Comparison of ENCODE assay signal across 8 cellular contexts in the genomic region with DNA sequence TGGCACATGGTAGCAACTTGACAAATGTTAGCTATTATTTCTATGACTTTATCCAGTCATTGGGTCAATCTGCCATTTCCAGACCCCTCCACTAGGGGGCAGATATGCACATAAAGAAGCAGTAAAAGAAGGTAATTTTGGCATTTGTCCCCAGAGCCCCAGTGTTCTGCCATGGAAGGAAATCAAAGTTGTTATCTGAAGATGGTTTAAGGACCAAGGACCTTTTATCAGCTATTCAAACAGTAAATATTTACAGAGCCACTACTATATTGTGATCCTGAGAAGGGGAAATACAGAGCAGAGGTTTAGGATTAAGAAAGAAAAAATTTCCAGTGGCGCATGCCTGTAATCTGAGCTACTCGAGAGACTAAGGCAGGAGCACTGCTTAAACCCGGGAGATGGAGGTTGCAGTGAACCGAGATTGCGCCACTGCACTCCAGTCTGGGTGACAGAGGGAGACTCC. TPM values are rescaled to one million over a fixed set of nuclear protein-coding genes. Genes with fewer than 3 reads are reported as not detected.
DNase-seq lines count a peak whose midpoint lies in the region; ATAC-seq and TF ChIP-seq lines count a peak whose summit lies in the region.

No MANE protein-coding gene starts in this region.

- peaks cover 0 to 23% (median 12%) of the 10 kb centered on the region in 12 donors for H3K4me1 ChIP-seq in heart left ventricle

- ATAC-seq in heart left ventricle (peak in 2 of 4 donors; percentile 44 to 47), sciatic nerve (peak; percentile 62), GM19467 (IDR thresholded peaks at IDR 0.05; ENCODE audit: unreplicated experiment) (no peak)

- no peaks in the 10 kb centered on the region for H4K20me1 ChIP-seq in SU-DHL-6 (ENCODE audit: low read depth, low read length)

- peak overlapping the region; percentile 71 for H3K27ac Mint-ChIP-seq in activated naive CD8-positive, alpha-beta T cell

- intact Hi-C loops in heart left ventricle (cut with DNase I): loop anchor here in 9 of 10 donors (1.0 to 10.0 kb wide), 16 partner anchors 42 to 183 kb away; partner anchors contain the start of genes FLOT2 (in 3 of the 9), FAM222B (in 2 of the 9), DHRS13 (in 1 of the 9) and ERAL1 (in 1 of the 9)
- intact Hi-C loops in sciatic nerve (cut with DNase I): loop anchor here (5.0 kb wide), 1 partner anchor 143 kb away; no protein-coding TSS in a partner anchor

- DNase-seq in activated gamma-delta T cell treated with Interleukin-2 at 50 U/mL for 16 hours: peak; percentile 83
- no peak for DNase-seq in activated gamma-delta T cell (lab: John Stamatoyannopoulos, UW)
- DNase-seq in NCI-H1048 (lab: John Stamatoyannopoulos, UW): peak; percentile 43
- DNase-seq in heart left ventricle: peak in 3 of 5 donors; percentile 61 to 68 (median 64)
- peak; percentile 88 for DNase-seq in sciatic nerve (ENCODE audit: low spot score)

- H3K36me3 Mint-ChIP-seq in activated naive CD8-positive, alpha-beta T cell: peaks cover 2% of the 10 kb centered on the region

- no peaks in the 10 kb centered on the region for H3K9me3 Mint-ChIP-seq in activated naive CD8-positive, alpha-beta T cell (ENCODE audit: low read depth)

- H3K36me3 ChIP-seq in SU-DHL-6 (ENCODE audit: low read length) (no peaks in the 10 kb centered on the region), heart left ventricle (peaks cover 0 to 44% (median 33%) of the 10 kb centered on the region in 9 donors)

- TF ChIP-seq CTCF in SU-DHL-6 (IDR thresholded peaks at IDR 0.05; ENCODE audit: insufficient read depth, low read length, poor library complexity, severe bottlenecking) (peak; percentile 96), heart left ventricle (IDR thresholded peaks at IDR 0.05) (peak; percentile 85 to 95 (median 94))

- H3K4me1 Mint-ChIP-seq in activated naive CD8-positive, alpha-beta T cell (ENCODE audit: low read depth): peaks cover 5% of the 10 kb centered on the region

- whole genome bisulfite sequencing in heart left ventricle, 4 donors: 63 to 72% (median 68%) methylated on average over 5 of the region's 5 CpGs

- H3K4me3 Mint-ChIP-seq in activated naive CD8-positive, alpha-beta T cell: no peak overlapping the region

- H3K79me2 ChIP-seq in SU-DHL-6 (ENCODE audit: insufficient read depth, low read length): peaks cover 11% of the 10 kb centered on the region; the same call in 1 of the 2 replicates

- H3K4me2 ChIP-seq in SU-DHL-6 (ENCODE audit: low read depth, low read length, poor library complexity, severe bottlenecking): no peak overlapping the region

- no peak overlapping the region for H3K4me3 ChIP-seq in SU-DHL-6 (ENCODE audit: insufficient read depth, low read length, poor library complexity, severe bottlenecking)
- H3K4me3 ChIP-seq in heart left ventricle: no peak overlapping the region

- no peak overlapping the region for H3K9ac ChIP-seq in SU-DHL-6 (ENCODE audit: low read length)

- H3K9me3 ChIP-seq in SU-DHL-6 (ENCODE audit: insufficient read depth, low read length): no peaks in the 10 kb centered on the region
- H3K9me3 ChIP-seq in heart left ventricle: no peaks in the 10 kb centered on the region

- no peak for TF ChIP-seq POLR2A in heart left ventricle (IDR thresholded peaks at IDR 0.05)

- H3K27me3 ChIP-seq in SU-DHL-6 (ENCODE audit: low read length): no peaks in the 10 kb centered on the region
- H3K27me3 ChIP-seq in heart left ventricle: no peaks in the 10 kb centered on the region

- H3K27ac ChIP-seq in SU-DHL-6 (ENCODE audit: low read depth, low read length) (no peak overlapping the region), heart left ventricle (no peak overlapping the region)

- H2AFZ ChIP-seq in SU-DHL-6 (ENCODE audit: low read depth, low read length, severe bottlenecking): no peak overlapping the region

- H3F3A ChIP-seq in SU-DHL-6 (ENCODE audit: insufficient read depth): 0 out of 2 replicates have a peak, but pooled peaks cover 12% of the 10 kb centered on the region

- H3K9me2 ChIP-seq in SU-DHL-6 (replicated peaks; ENCODE audit: insufficient read depth, low read length): no peaks in the 10 kb centered on the region

- no peaks in the 10 kb centered on the region for H3K27me3 Mint-ChIP-seq in activated naive CD8-positive, alpha-beta T cell

RNA-seq across cellular contexts. Expression of gene TRAF4, which starts 20.0 kb away (rescaled TPM):
- 10 to 100 TPM in 1 of 9 donors, 1 to 10 TPM in 8; 1.5 to 11.5 (median 2.7) TPM for total RNA-seq in heart left ventricle
- polyA plus RNA-seq in heart left ventricle: 1 to 10 TPM; 1.9 to 4.5 TPM
- total RNA-seq in sciatic nerve: 39.2 TPM

RNA-seq across cellular contexts. Expression of gene NEK8, which starts 35.2 kb away (rescaled TPM):
- total RNA-seq in heart left ventricle: 1 to 10 TPM in 5 of 9 donors, under 1 TPM in 4; 0.28 to 2.8 (median 1.2) TPM
- 1 to 10 TPM; 1.0 to 1.1 TPM for polyA plus RNA-seq in heart left ventricle
- 3.4 TPM for total RNA-seq in sciatic nerve

RNA-seq across cellular contexts. Expression of gene TLCD1, which starts 37.8 kb away (rescaled TPM):
- 1 to 10 TPM in 7 of 9 donors, under 1 TPM in 2; 0.52 to 4.8 (median 1.7) TPM for total RNA-seq in heart left ventricle
- polyA plus RNA-seq in heart left ventricle: 10 to 100 TPM in 1 of 2 donors, 1 to 10 TPM in 1; 2.5 to 11.7 TPM
- total RNA-seq in sciatic nerve: 3.1 TPM

RNA-seq across cellular contexts. Expression of gene RPL23A, which starts 44.0 kb away (rescaled TPM):
- 1,000 to 10,000 TPM in 1 of 9 donors, 100 to 1,000 TPM in 8; 255 to 1,006 (median 869) TPM for total RNA-seq in heart left ventricle
- polyA plus RNA-seq in heart left ventricle: 1,000 to 10,000 TPM in 1 of 2 donors, 100 to 1,000 TPM in 1; 458 to 1,439 TPM
- 1,089 TPM for total RNA-seq in sciatic nerve

RNA-seq across cellular contexts. Expression of gene RAB34, which starts 46.2 kb away (rescaled TPM):
- total RNA-seq in heart left ventricle (10 to 100 TPM; 11.5 to 31.7 (median 14.9) TPM), sciatic nerve (81.3 TPM)
- 10 to 100 TPM; 17.7 to 25.1 TPM for polyA plus RNA-seq in heart left ventricle
